13 cellular contexts compared by ENCODE assay signal in the genomic region with DNA sequence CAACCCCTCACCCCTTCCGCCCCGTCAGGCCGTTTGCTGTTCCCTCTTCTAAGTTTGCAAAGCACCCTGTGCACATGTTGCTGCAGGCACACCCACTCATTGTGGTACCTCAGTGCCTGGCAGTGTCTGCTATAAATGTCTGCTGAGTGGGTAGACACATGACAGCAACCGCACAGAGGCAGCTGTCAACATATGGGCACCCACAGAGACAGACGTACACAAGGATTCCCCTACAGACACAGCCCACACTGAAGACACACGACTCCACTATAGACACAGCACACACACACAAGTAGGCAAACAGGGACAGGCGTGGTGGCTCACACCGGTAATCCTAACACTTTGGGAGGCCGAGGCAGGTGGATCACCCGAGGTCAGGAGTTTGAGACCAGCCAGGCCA. TPM values are rescaled to one million over a fixed set of nuclear protein-coding genes. Genes with fewer than 3 reads are reported as not detected.
A peak's percentile ranks its signal among the peaks of the same experiment; 100 is the strongest.
DNase-seq lines count a peak whose midpoint lies in the region; ATAC-seq and TF ChIP-seq lines count a peak whose summit lies in the region.
"Had no signal": no experiment of that assay in that cellular context is flagged by ENCODE, and none has a peak within 500 bp of the region (broad histone marks: within the 10 kb centered on the region; RNA-seq: fewer than 3 reads in every experiment).

No MANE protein-coding gene starts in this region.

- H3K9me3 Mint-ChIP-seq in activated B cell treated with CpG ODN at 0.5 μM for 24 hours (no peaks in the 10 kb centered on the region), glutamatergic neuron (ENCODE audit: unreplicated experiment) (peaks cover 9% of the 10 kb centered on the region)

- H3K36me3 Mint-ChIP-seq in activated B cell treated with CpG ODN at 0.5 μM for 24 hours (ENCODE audit: low read depth) (peaks cover 69% of the 10 kb centered on the region), glutamatergic neuron (ENCODE audit: unreplicated experiment) (peaks cover 7% of the 10 kb centered on the region)

- H3K27me3 Mint-ChIP-seq in activated B cell treated with CpG ODN at 0.5 μM for 24 hours (no peaks in the 10 kb centered on the region), glutamatergic neuron (ENCODE audit: unreplicated experiment) (peaks cover 4% of the 10 kb centered on the region)

- H3K4me1 Mint-ChIP-seq in activated B cell treated with CpG ODN at 0.5 μM for 24 hours (peaks cover 56% of the 10 kb centered on the region), glutamatergic neuron (ENCODE audit: low read depth, unreplicated experiment) (peaks cover 15% of the 10 kb centered on the region)

- no peak for TF ChIP-seq CTCF in activated B cell treated with CpG ODN at 0.5 μM for 24 hours (IDR thresholded peaks at IDR 0.05)
- no peak for TF ChIP-seq CTCF in glutamatergic neuron (IDR thresholded peaks at IDR 0.05; ENCODE audit: partially characterized antibody, unreplicated experiment)

- peak in 5 of 6 experiments; percentile 11 to 53 (median 24) for DNase-seq in stimulated activated naive CD4-positive, alpha-beta T cell (lab: John Stamatoyannopoulos, UW)
- no peak for DNase-seq in stimulated activated naive CD4-positive, alpha-beta T cell treated with Interleukin-2 at 50 U/mL for 16 hours (lab: John Stamatoyannopoulos, UW)
- DNase-seq in activated B cell treated with CpG ODN at 0.5 μM for 24 hours, result no peak
- no peak for DNase-seq in glutamatergic neuron
- no peak for DNase-seq in NCI-H2171 (lab: John Stamatoyannopoulos, UW)
- no peak for DNase-seq in DMS79 (lab: John Stamatoyannopoulos, UW)
- DNase-seq in SK-N-DZ (ENCODE audit: low spot score), result no peak
- DNase-seq in islet precursor cell, result no peak
- DNase-seq: effector CD4-positive, alpha-beta T cell; EL; HCEC 1CT; NK-92 treated with Interleukin-12 subunit alpha and Interleukin-12 subunit beta, amount 100 ng/mL, for 24 hours; pancreas had no signal

- POLR2A ChIA-PET in activated B cell treated with CpG ODN at 0.5 μM for 24 hours (lab: Charles Lee), result interaction anchor here (0.5 to 3.3 kb wide), 6 partner anchors 11 to 99 kb away, joined by 3 to 30 read pairs (median 16); a partner anchor contains a TSS

- CTCF ChIA-PET in activated B cell treated with CpG ODN at 0.5 μM for 24 hours (lab: Charles Lee), result no interaction called here

- ATAC-seq in activated B cell treated with CpG ODN at 0.5 μM for 24 hours (ENCODE audit: low read depth), result peak; percentile 53

- H3K27ac Mint-ChIP-seq in activated B cell treated with CpG ODN at 0.5 μM for 24 hours (peak overlapping the region; percentile 62), glutamatergic neuron (ENCODE audit: unreplicated experiment) (peak overlapping the region; percentile 80)

- H3K4me3 Mint-ChIP-seq in activated B cell treated with CpG ODN at 0.5 μM for 24 hours (peak overlapping the region; percentile 52), glutamatergic neuron (ENCODE audit: unreplicated experiment) (no peak overlapping the region)

- intact Hi-C loops in activated B cell treated with CpG ODN at 0.5 μM for 24 hours (cut with micrococcal nuclease), result loop anchor here (1.0 to 5.0 kb wide), 4 partner anchors 11 to 107 kb away; a partner anchor contains a TSS

RNA-seq across cellular contexts. Expression of a gene that starts 17.8 kb away (rescaled TPM):
- total RNA-seq in activated B cell treated with CpG ODN at 0.5 μM for 24 hours (22.5 and 29.1 TPM in 2 replicates), glutamatergic neuron (ENCODE audit: unreplicated experiment) (46.4 TPM)
- polyA plus RNA-seq in SK-N-DZ (2014; cell fraction: cytosol; rRNA removed), result 63.1 and 68.9 TPM in 2 replicates
- polyA plus RNA-seq in SK-N-DZ (2014; cell fraction: nucleus; rRNA removed), result 13.0 and 14.7 TPM in 2 replicates

RNA-seq across cellular contexts. Expression of a gene that starts 18.6 kb away (rescaled TPM):
- total RNA-seq in activated B cell treated with CpG ODN at 0.5 μM for 24 hours (189 and 190 TPM in 2 replicates), glutamatergic neuron (ENCODE audit: unreplicated experiment) (58.5 TPM)
- 12.5 and 14.0 TPM in 2 replicates for polyA plus RNA-seq in SK-N-DZ (2014; cell fraction: cytosol; rRNA removed)
- 17.3 and 17.7 TPM in 2 replicates for polyA plus RNA-seq in SK-N-DZ (2014; cell fraction: nucleus; rRNA removed)

RNA-seq across cellular contexts. Expression of a gene that starts 42.6 kb away (rescaled TPM):
- total RNA-seq in activated B cell treated with CpG ODN at 0.5 μM for 24 hours (46.0 and 50.0 TPM in 2 replicates), glutamatergic neuron (ENCODE audit: unreplicated experiment) (42.4 TPM)
- 37.8 and 68.7 TPM in 2 replicates for polyA plus RNA-seq in SK-N-DZ (2014; cell fraction: cytosol; rRNA removed)
- 36.9 and 41.0 TPM in 2 replicates for polyA plus RNA-seq in SK-N-DZ (2014; cell fraction: nucleus; rRNA removed)

Comparison
In these comparisons a context has a peak if more than half of its experiments do, and no peak if none do; other contexts are left out.
1. DNase-seq: peak in stimulated activated naive CD4-positive, alpha-beta T cell (5 of 6); none in stimulated activated naive CD4-positive, alpha-beta T cell treated with Interleukin-2 at 50 U/mL for 16 hours (single experiment), activated B cell treated with CpG ODN at 0.5 μM for 24 hours (single experiment), glutamatergic neuron (single experiment), NCI-H2171 (single experiment), DMS79 (single experiment), SK-N-DZ (single experiment) and islet precursor cell (single experiment).